Comparison of ENCODE assay signal across 8 cellular contexts in the genomic region with DNA sequence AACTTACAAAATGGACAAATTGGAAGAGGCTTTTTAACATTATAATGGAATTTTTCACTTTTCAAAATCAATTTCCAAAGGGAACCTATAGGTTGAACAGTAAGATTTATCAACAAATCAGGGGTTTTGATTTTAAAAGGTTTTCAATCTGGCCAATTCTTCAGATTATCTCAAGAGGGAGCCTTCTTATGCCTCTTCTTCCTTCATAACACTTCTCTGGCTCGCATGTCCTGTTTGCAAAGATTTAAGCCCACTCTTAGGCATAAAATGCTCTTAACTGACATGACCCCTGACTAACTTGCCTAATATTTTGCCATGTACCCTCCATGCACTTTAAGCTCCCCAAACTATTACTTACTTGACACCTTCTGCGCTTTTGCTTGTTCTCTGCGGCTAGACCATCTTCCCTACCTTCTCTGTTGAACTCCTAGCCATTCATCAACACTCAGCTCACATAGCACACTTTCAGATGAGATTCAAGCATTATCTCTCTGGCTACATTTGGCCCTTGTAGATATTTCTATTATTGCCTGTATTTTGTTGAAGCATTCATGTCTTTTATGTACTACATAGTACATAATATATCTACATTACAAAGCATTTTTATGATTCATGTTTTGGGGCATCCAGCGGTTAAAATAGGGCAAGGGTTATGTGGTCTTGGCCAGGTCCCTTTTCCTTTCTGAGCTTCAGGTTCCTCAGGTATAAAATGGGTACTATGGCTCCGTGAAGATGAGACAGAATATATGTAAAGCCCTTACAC. TPM values are rescaled to one million over a fixed set of nuclear protein-coding genes. Genes with fewer than 3 reads are reported as not detected.
DNase-seq lines count a peak whose midpoint lies in the region; ATAC-seq and TF ChIP-seq lines count a peak whose summit lies in the region.

No MANE protein-coding gene starts in this region.

- no peaks in the 10 kb centered on the region for H3K9me3 ChIP-seq in osteoblast (ENCODE audit: low read depth, low read length)

- H3K79me2 ChIP-seq in osteoblast (ENCODE audit: insufficient read depth, low read length), result peaks cover 37% of the 10 kb centered on the region

- no peaks in the 10 kb centered on the region for H3K27me3 ChIP-seq in osteoblast (ENCODE audit: insufficient read depth, low read length)

- in situ Hi-C loops in SK-MEL-5 (cut with HindIII; ENCODE audit: low pct_unique_long_range_greater_than_20kb, low sequenced_read_pairs), result no loop called here

- H3K27ac ChIP-seq in osteoblast (ENCODE audit: low read depth, low read length), result peak overlapping the region; percentile 98

- H4K20me1 ChIP-seq in osteoblast (ENCODE audit: insufficient read depth, low read length), result peaks cover 29% of the 10 kb centered on the region

- no peak for ATAC-seq in HG02981 (IDR thresholded peaks at IDR 0.05; ENCODE audit: unreplicated experiment)

- H3K36me3 ChIP-seq in osteoblast (ENCODE audit: insufficient read depth, low read length), result peaks cover 4% of the 10 kb centered on the region

- H3K4me1 ChIP-seq in osteoblast (ENCODE audit: insufficient read depth, low read length), result peaks cover 20% of the 10 kb centered on the region

- H3K4me2 ChIP-seq in osteoblast (ENCODE audit: insufficient read depth, low read length), result peak overlapping the region; percentile 91

- TF ChIP-seq CTCF in epithelial cell of proximal tubule (conservative IDR thresholded peaks at IDR 0.05; ENCODE audit: low read depth, low read length), result peak; percentile 39
- peak; percentile 22 for TF ChIP-seq CTCF in osteoblast (IDR thresholded peaks at IDR 0.05; ENCODE audit: extremely low read depth, low read depth, low read length)

- H3K4me3 ChIP-seq in epithelial cell of proximal tubule (ENCODE audit: low read depth, low read length) (peak overlapping the region; percentile 84), osteoblast (ENCODE audit: insufficient read depth, low read length) (peak overlapping the region; percentile 85)

- DNase-seq in SKM-1 (lab: John Stamatoyannopoulos, UW; ENCODE audit: unreplicated experiment) (peak; percentile 20), SKM-1 treated with dmso at 0.1 percent for 144 hours (lab: John Stamatoyannopoulos, UW; ENCODE audit: unreplicated experiment) (no peak), SK-MEL-5 (ENCODE audit: low read depth, low spot score) (peak; percentile 26), epithelial cell of proximal tubule (ENCODE audit: low read depth) (peak; percentile 16), osteoblast (ENCODE audit: insufficient read length, low spot score, missing footprints) (peak; percentile 75), SIG-M5 (lab: John Stamatoyannopoulos, UW) (no peak), COR-L47 (lab: John Stamatoyannopoulos, UW) (no peak)

- H2AFZ ChIP-seq in osteoblast (ENCODE audit: low read length), result peak overlapping the region; percentile 90

RNA-seq across cellular contexts. Expression of a gene that starts 1.0 kb away (rescaled TPM):
- total RNA-seq in SK-MEL-5 (2014; rRNA removed; shearing (Covaris generic)), result 57.4 and 67.4 TPM in 2 replicates
- 40.4 and 40.5 TPM in 2 replicates for polyA plus RNA-seq in SK-MEL-5 (2015; cell fraction: cytosol; rRNA removed)
- polyA plus RNA-seq in SK-MEL-5 (2015; cell fraction: nucleus; rRNA removed), result 83.9 and 89.4 TPM in 2 replicates
- total RNA-seq in epithelial cell of proximal tubule, result 21.9 and 29.3 TPM in 2 replicates
- total RNA-seq in osteoblast, result 32.6 and 41.0 TPM in 2 replicates

Comparison
In these comparisons a context has a peak if more than half of its experiments do, and no peak if none do; other contexts are left out.
1. DNase-seq: peak in SKM-1 (single experiment), SK-MEL-5 (single experiment), epithelial cell of proximal tubule (single experiment) and osteoblast (single experiment); none in SKM-1 treated with dmso at 0.1 percent for 144 hours (single experiment), SIG-M5 (single experiment) and COR-L47 (single experiment).